In genomic region chr2:12254280-12254860, GRCh38 we compare ENCODE assay signal across 21 cellular contexts.
DNase-seq lines count a peak whose midpoint lies in the region; ATAC-seq, FAIRE-seq and TF ChIP-seq lines count a peak whose summit lies in the region.
"Had no signal": no experiment of that assay in that cellular context is flagged by ENCODE, and none has a peak within 500 bp of the region (broad histone marks: within the 10 kb centered on the region; RNA-seq: fewer than 3 reads in every experiment).

No MANE protein-coding gene starts in this region.

- H3K4me1 Mint-ChIP-seq in CD8-positive, alpha-beta T cell (ENCODE audit: low read depth) = no peaks in the 10 kb centered on the region

- H3K36me3 ChIP-seq in K562 (ENCODE audit: control insufficient read depth, insufficient read depth, low read length) (no peaks in the 10 kb centered on the region), pancreas (no peaks in the 10 kb centered on the region)
- no peaks in the 10 kb centered on the region for H3K36me3 ChIP-seq in CD8-positive, alpha-beta T cell (ENCODE audit: insufficient read depth, low read length)

- H3K27me3 ChIP-seq in right cardiac atrium (ENCODE audit: control insufficient read depth, insufficient read depth) (no peaks in the 10 kb centered on the region), K562 (ENCODE audit: control insufficient read depth in 2 of 2, insufficient read depth in 2 of 2, low read length in 2 of 2) (no peaks in the 10 kb centered on the region), pancreas (no peaks in the 10 kb centered on the region)
- no peaks in the 10 kb centered on the region for H3K27me3 ChIP-seq in CD8-positive, alpha-beta T cell (ENCODE audit: insufficient read depth, low read length)

- H2AFZ ChIP-seq in K562 (ENCODE audit: low read depth, low read length) = peak overlapping the region; percentile 36; the same call in 1 of the 2 replicates
- H2AFZ ChIP-seq: GM23248 had no signal

- H3K9me1 ChIP-seq in K562 (ENCODE audit: control insufficient read depth, insufficient read depth, low read length) = no peaks in the 10 kb centered on the region

- H3K4me3 ChIP-seq in right cardiac atrium (ENCODE audit: low read length) (no peak overlapping the region), K562 (no peak overlapping the region), pancreas (no peak overlapping the region)
- H3K4me3 ChIP-seq in CD8-positive, alpha-beta T cell (ENCODE audit: low read depth, low read length) = no peak overlapping the region
- H3K4me3 ChIP-seq: A549, GM23248 had no signal

- no peak for TF ChIP-seq CTCF in K562 (IDR thresholded peaks at IDR 0.05 in 2 of 3, conservative IDR thresholded peaks at IDR 0.05 in 1 of 3; ENCODE audit: insufficient read depth in 2 of 3, low read depth in 1 of 3, low read length in 3 of 3)
- no peak for TF ChIP-seq CTCF in pancreas (IDR thresholded peaks at IDR 0.05)
- no peak for TF ChIP-seq CTCF in CD8-positive, alpha-beta T cell (IDR thresholded peaks at IDR 0.05)

- FAIRE-seq in K562 (lab: Jason Lieb, UNC) (no peak), pancreas (lab: Jason Lieb, UNC) (no peak)
- FAIRE-seq: A549, G401.6, GM19239, H1 had no signal

- no peaks in the 10 kb centered on the region for H3K9me3 ChIP-seq in right cardiac atrium (ENCODE audit: control insufficient read depth, low read length)
- no peaks in the 10 kb centered on the region for H3K9me3 ChIP-seq in K562 (replicated peaks; ENCODE audit: control insufficient read depth, insufficient read depth, low read depth, low read length)
- no peaks in the 10 kb centered on the region for H3K9me3 ChIP-seq in pancreas
- no peaks in the 10 kb centered on the region for H3K9me3 ChIP-seq in CD8-positive, alpha-beta T cell (ENCODE audit: low read length)
- H3K9me3 ChIP-seq: A549, Caco-2 had no signal

- no peak overlapping the region for H3K27ac Mint-ChIP-seq in CD8-positive, alpha-beta T cell
- H3K27ac Mint-ChIP-seq: CD4-positive, alpha-beta memory T cell; H9 had no signal

- no peak for TF ChIP-seq RAD21 in K562 (CRISPR knock-in tag; conservative IDR thresholded peaks at IDR 0.05 in 1 of 2, IDR thresholded peaks at IDR 0.05 in 1 of 2)

- CTCF ChIA-PET in K562 (lab: Yijun Ruan, JAX; ENCODE audit: low intra/inter-chr PET ratio) = no interaction called here
- CTCF ChIA-PET in CD8-positive, alpha-beta T cell (lab: Charles Lee) = no interaction called here

- TF ChIP-seq POLR2A in K562 (conservative IDR thresholded peaks at IDR 0.05) = no peak

- BruUV-seq in K562 (replicated peaks; lab: Mats Ljungman, UMichigan) = no TSS peak

- ATAC-seq in left ventricle myocardium superior = peak; percentile 34
- ATAC-seq in right cardiac atrium = no peak
- ATAC-seq in K562 = no peak; the same call in 2 of the 3 replicates
- peak; percentile 69 to 96 (median 80) for ATAC-seq in pancreas
- ATAC-seq in CD8-positive, alpha-beta T cell = no peak
- ATAC-seq: A549, HCT116 had no signal

- intact Hi-C loops in left ventricle myocardium superior (cut with micrococcal nuclease) = no loop called here
- intact Hi-C loops in right cardiac atrium (cut with DNase I) = no loop called here
- intact Hi-C loops in K562 (cut with micrococcal nuclease) = no loop called here
- intact Hi-C loops in pancreas (cut with DNase I) = no loop called here
- intact Hi-C loops in CD8-positive, alpha-beta T cell (cut with DNase I, micrococcal nuclease) = no loop called here

- no peaks in the 10 kb centered on the region for H4K20me1 ChIP-seq in K562 (replicated peaks; ENCODE audit: control insufficient read depth, insufficient read depth, low read length)

- WGBS in right cardiac atrium = 72% methylated on average over 6 of the region's 6 CpGs
- 73% methylated on average over 6 of the region's 6 CpGs for WGBS in K562 (ENCODE audit: insufficient coverage, low coverage, missing lambda C conversion rate)
- WGBS in pancreas, 2 donors = 18 to 24% methylated on average over 6 of the region's 6 CpGs

- H3K9ac ChIP-seq in K562 (ENCODE audit: insufficient read depth in 1 of 2, low read depth in 2 of 2, low read length in 2 of 2) = no peak overlapping the region
- H3K9ac ChIP-seq: GM23248 had no signal

- DNase-seq in left ventricle myocardium superior (no peak), right cardiac atrium (no peak), K562 (ENCODE audit: extremely low read depth in 1 of 4, low spot score in 3 of 4) (no peak), pancreas (no peak), HK-2 (ENCODE audit: unreplicated experiment) (no peak)
- DNase-seq in CD8-positive, alpha-beta T cell = no peak
- DNase-seq: 8988T; ACHN; AML-193; C1 segment of cervical spinal cord; Caco-2; CD4-positive, alpha-beta memory T cell; DMS153; DND-41; GM23248; H9 had no signal

- no peaks in the 10 kb centered on the region for H3K27me3 Mint-ChIP-seq in CD8-positive, alpha-beta T cell (ENCODE audit: low read depth)

- H3K4me1 ChIP-seq in right cardiac atrium (ENCODE audit: control insufficient read depth, insufficient read depth, low read length) (no peaks in the 10 kb centered on the region), K562 (replicated peaks in 1 of 2; ENCODE audit: control insufficient read depth in 2 of 2, insufficient read depth in 2 of 2, low read length in 2 of 2) (peaks cover 3 to 16% of the 10 kb centered on the region in 2 experiments; a peak in 4 of 5 replicates), pancreas (peaks cover 0 to 5% (median 3%) of the 10 kb centered on the region in 3 donors)
- H3K4me1 ChIP-seq in CD8-positive, alpha-beta T cell (ENCODE audit: insufficient read depth, low read length) = no peaks in the 10 kb centered on the region
- H3K4me1 ChIP-seq: A549, Caco-2 had no signal

- H3K4me3 Mint-ChIP-seq in CD8-positive, alpha-beta T cell = no peak overlapping the region
- H3K4me3 Mint-ChIP-seq: CD4-positive, alpha-beta memory T cell; H9 had no signal

- H3K27ac ChIP-seq in right cardiac atrium (ENCODE audit: low read length) (no peak overlapping the region), K562 (ENCODE audit: extremely low read depth, low read depth, low read length) (no peak overlapping the region), pancreas (no peak overlapping the region)
- no peak overlapping the region for H3K27ac ChIP-seq in CD8-positive, alpha-beta T cell (ENCODE audit: low read depth, low read length)
- H3K27ac ChIP-seq: A549, GM23248 had no signal

- no peaks in the 10 kb centered on the region for H3K79me2 ChIP-seq in K562 (ENCODE audit: control insufficient read depth, insufficient read depth, low read length)

- no peak for TF ChIP-seq EP300 in K562 (IDR thresholded peaks at IDR 0.05; ENCODE audit: low read length)

- in situ Hi-C loops in K562 (cut with MboI) = no loop called here

- no peaks in the 10 kb centered on the region for H3K36me3 Mint-ChIP-seq in CD8-positive, alpha-beta T cell

- H3K4me2 ChIP-seq in K562 (ENCODE audit: insufficient read depth, low read length) = no peak overlapping the region
- H3K4me2 ChIP-seq: A549 had no signal

- POLR2A ChIA-PET in K562 (lab: Yijun Ruan, JAX) = interaction anchor here (0.8 to 1.8 kb wide), 5 partner anchors 7 to 462 kb away, joined by 3 to 5 read pairs (median 4); partner anchors contain the start of gene TRIB2
- POLR2A ChIA-PET in CD8-positive, alpha-beta T cell (lab: Charles Lee) = no interaction called here

- no peaks in the 10 kb centered on the region for H3K9me3 Mint-ChIP-seq in CD8-positive, alpha-beta T cell
- H3K9me3 Mint-ChIP-seq: H9 had no signal

TF ChIP-seq in K562, 482 proteins besides CTCF, POLR2A, EP300 and RAD21:
- TF ChIP-seq MXD1 (CRISPR knock-in tag; IDR thresholded peaks at IDR 0.05; ENCODE audit: borderline replicate concordance, poor library complexity, severe bottlenecking) = no peak
- TF ChIP-seq KDM1A (IDR thresholded peaks at IDR 0.05) = peak; percentile 26 to 70; a peak in 2 of 4 replicates
- peak; percentile 84 for TF ChIP-seq BCOR (IDR thresholded peaks at IDR 0.05)
- no peak for TF ChIP-seq XRCC3 (IDR thresholded peaks at IDR 0.05)
- TF ChIP-seq ADNP (tag; IDR thresholded peaks at IDR 0.05) = peak; percentile 56; the same call in 1 of the 2 replicates
- TF ChIP-seq RBM25 (IDR thresholded peaks at IDR 0.05; ENCODE audit: low read depth, low read length, severe bottlenecking) = peak; percentile 79
- TF ChIP-seq ZFP36 (IDR thresholded peaks at IDR 0.05; ENCODE audit: low read depth, low read length, partially characterized antibody) = peak; percentile 68

Comparison
In these comparisons a context has a peak if more than half of its experiments do, and no peak if none do; other contexts are left out.
1. ATAC-seq: peak in left ventricle myocardium superior (single experiment) and pancreas (4 of 4); none in right cardiac atrium (0 of 2), K562 (single experiment) and CD8-positive, alpha-beta T cell (single experiment).